Comparison of ENCODE assay signal across 32 cellular contexts in genomic region chr14:89836830-89837469, GRCh38.
"Had no signal": no experiment of that assay in that cellular context is flagged by ENCODE, and none has a peak within 500 bp of the region (broad histone marks: within the 10 kb centered on the region; RNA-seq: fewer than 3 reads in every experiment).

No MANE protein-coding gene starts in this region.

- H3K4me1 ChIP-seq: adrenal gland, body of pancreas, breast epithelium had no signal

- H3K9me3 ChIP-seq: adrenal gland, body of pancreas had no signal

- H3K4me3 ChIP-seq: adrenal gland, body of pancreas, breast epithelium had no signal

- H3K27me3 ChIP-seq: adrenal gland, body of pancreas, brain microvascular endothelial cell, breast epithelium had no signal

- H3K27ac ChIP-seq: adrenal gland, body of pancreas, brain microvascular endothelial cell, breast epithelium, VCaP had no signal

- DNase-seq: activated B cell treated with CpG ODN at 0.5 μM for 24 hours; activated CD4-positive, alpha-beta memory T cell treated with anti-CD3 and anti-CD28 coated beads for 36 hours; activated CD4-positive, alpha-beta T cell treated with anti-CD3 and anti-CD28 coated beads for 4 hours; activated CD4-positive, alpha-beta T cell treated with anti-CD3 and anti-CD28 coated beads, Interleukin-2, amount 10 ng/mL, durations not matched to agents 24 days and 14 days; activated CD4-positive, alpha-beta T cell treated with anti-CD3 and anti-CD28 coated beads, Interleukin-2, amount 50 U/mL, for 1 hour; activated CD4-positive, alpha-beta T cell treated with anti-CD3 and anti-CD28 coated beads, Interleukin-2, amount 50 U/mL, for 4 hours; activated CD4-positive, CD25-positive, alpha-beta regulatory T cell treated with anti-CD3 and anti-CD28 coated beads, Interleukin-2, amount 50 U/mL, for 72 hours; activated CD8-positive, alpha-beta memory T cell treated with anti-CD3 and anti-CD28 coated beads, Interleukin-2, amount 50 U/mL, for 4 hours; activated CD8-positive, alpha-beta T cell treated with anti-CD3 and anti-CD28 coated beads for 36 hours; activated effector memory CD4-positive, alpha-beta T cell treated with anti-CD3 and anti-CD28 coated beads, Interleukin-2, amount 50 U/mL, for 16 hours; activated gamma-delta T cell treated with Interleukin-2 at 50 U/mL for 16 hours; activated naive CD4-positive, alpha-beta T cell; activated naive CD4-positive, alpha-beta T cell treated with anti-CD3 and anti-CD28 coated beads for 36 hours; activated naive CD4-positive, alpha-beta T cell treated with anti-CD3 and anti-CD28 coated beads, Interleukin-2, amount 50 U/mL, for 16 hours; activated naive CD8-positive, alpha-beta T cell treated with anti-CD3 and anti-CD28 coated beads for 36 hours; activated T-cell treated with anti-CD3 and anti-CD28 coated beads for 4 hours; activated T-cell treated with anti-CD3 and anti-CD28 coated beads, Interleukin-2, amount 50 U/mL, for 1 hour; activated T-cell treated with anti-CD3 and anti-CD28 coated beads, Interleukin-2, amount 50 U/mL, for 4 hours; activated T-cell treated with anti-CD3 and anti-CD28 coated beads, Interleukin-2, amount 50 U/mL, for 72 hours; adrenal gland; amniotic stem cell; aorta; body of pancreas; brain microvascular endothelial cell; central memory CD4-positive, alpha-beta T cell; T-helper 1 cell; T-helper 2 cell; T-helper 9 cell had no signal

- ATAC-seq: activated CD8-positive, alpha-beta T cell treated with anti-CD3 and anti-CD28 coated beads for 36 hours; activated naive CD4-positive, alpha-beta T cell treated with anti-CD3 and anti-CD28 coated beads, Interleukin-2, amount 50 U/mL, for 72 hours; activated T-cell treated with anti-CD3 and anti-CD28 coated beads, Interleukin-2, amount 50 U/mL, for 4 hours; activated T-cell treated with anti-CD3 and anti-CD28 coated beads, Interleukin-2, amount 50 U/mL, for 72 hours; activated T-helper 17 cell treated with anti-CD3 and anti-CD28 coated beads, Interleukin-2, amount 50 U/mL, for 72 hours; body of pancreas had no signal

- H3K36me3 ChIP-seq: adrenal gland, brain microvascular endothelial cell, breast epithelium had no signal
